In the genomic region with DNA sequence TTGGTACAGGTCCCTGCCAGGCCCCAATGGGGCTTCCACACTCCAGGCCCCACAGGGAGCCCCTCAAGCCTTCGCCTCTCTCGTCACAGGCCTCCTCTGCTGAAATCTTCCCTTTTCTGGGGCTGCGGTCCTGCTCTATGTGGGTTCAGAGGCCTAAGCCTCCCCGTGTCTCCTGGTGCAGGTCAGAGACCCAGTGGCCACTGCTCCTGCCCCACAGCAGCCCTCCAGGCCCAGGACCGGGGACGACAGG, we compare ENCODE assay signal across 9 cellular contexts. TPM values are rescaled to one million over a fixed set of nuclear protein-coding genes. Genes with fewer than 3 reads are reported as not detected.
DNase-seq lines count a peak whose midpoint lies in the region; ATAC-seq and TF ChIP-seq lines count a peak whose summit lies in the region.
"Had no signal": no experiment of that assay in that cellular context is flagged by ENCODE, and none has a peak within 500 bp of the region (broad histone marks: within the 10 kb centered on the region; RNA-seq: fewer than 3 reads in every experiment).

No MANE protein-coding gene starts in this region.

- no peak for DNase-seq in CD4-positive, CD25-positive, alpha-beta regulatory T cell
- no peak for DNase-seq in IMR-90
- DNase-seq in ovary = no peak
- DNase-seq in GM20000 (ENCODE audit: low spot score) = no peak
- DNase-seq in Ammon's horn (ENCODE audit: low spot score) = no peak
- DNase-seq in COR-L47 (lab: John Stamatoyannopoulos, UW) = no peak
- DNase-seq in mucosa of gallbladder (ENCODE audit: low spot score) = no peak
- DNase-seq: DMS79 had no signal

- no peak overlapping the region for H3K56ac ChIP-seq in IMR-90 (ENCODE audit: extremely low read depth, insufficient read depth, low read length)

- no peak for TF ChIP-seq EP300 in ovary (IDR thresholded peaks at IDR 0.05)

- H4K8ac ChIP-seq in IMR-90 (ENCODE audit: low read depth in 2 of 2, low read length in 2 of 2) = peak overlapping the region; percentile 49 to 84

- peak overlapping the region; percentile 79 for H3K27ac ChIP-seq in CD4-positive, CD25-positive, alpha-beta regulatory T cell (ENCODE audit: insufficient read depth, low read length, poor library complexity, severe bottlenecking)
- no peak overlapping the region for H3K27ac ChIP-seq in IMR-90 (ENCODE audit: insufficient read depth, low read length)
- H3K27ac ChIP-seq in duodenal mucosa (ENCODE audit: low read depth, low read length) = peak overlapping the region; percentile 75
- peak overlapping the region; percentile 84 to 94 for H3K27ac ChIP-seq in ovary

- peaks cover 42% of the 10 kb centered on the region for H3K4me1 ChIP-seq in CD4-positive, CD25-positive, alpha-beta regulatory T cell (ENCODE audit: control insufficient read depth, insufficient read depth, low read length, poor library complexity, severe bottlenecking)
- peaks cover 13% of the 10 kb centered on the region for H3K4me1 ChIP-seq in IMR-90 (ENCODE audit: control insufficient read depth, insufficient read depth, low read length)
- peaks cover 21 to 23% of the 10 kb centered on the region in 2 donors for H3K4me1 ChIP-seq in duodenal mucosa (ENCODE audit: control insufficient read depth in 1 of 2, insufficient read depth in 2 of 2, low read length in 2 of 2)
- H3K4me1 ChIP-seq in ovary (ENCODE audit: insufficient read depth) = peaks cover 26% of the 10 kb centered on the region

- H4K5ac ChIP-seq in IMR-90 (ENCODE audit: low read depth, low read length) = peak overlapping the region; percentile 70

- CTCF ChIA-PET in IMR-90 (lab: Yijun Ruan, JAX) = no interaction called here

- H2BK5ac ChIP-seq in IMR-90 (ENCODE audit: low read depth, low read length, poor library complexity, severe bottlenecking) = no peak overlapping the region

- H4K91ac ChIP-seq in IMR-90 (ENCODE audit: insufficient read depth, low read depth, low read length) = 0 out of 2 replicates have a peak overlapping the region, but pooled peaks have one; percentile 26

- H2AK5ac ChIP-seq in IMR-90 (ENCODE audit: low read depth, low read length) = no peak overlapping the region; the same call in 1 of the 2 replicates

- peak overlapping the region; percentile 70 for H2AK9ac ChIP-seq in IMR-90 (replicated peaks; ENCODE audit: low read depth, low read length, poor library complexity)

- H2BK20ac ChIP-seq in IMR-90 (ENCODE audit: low read depth, low read length) = peak overlapping the region; percentile 40; the same call in 1 of the 2 replicates

- H3K9me1 ChIP-seq in IMR-90 (ENCODE audit: insufficient read depth, low read length) = no peaks in the 10 kb centered on the region

- no peak for TF ChIP-seq CTCF in IMR-90 (conservative IDR thresholded peaks at IDR 0.05; ENCODE audit: low read depth, low read length)
- TF ChIP-seq CTCF in ovary (IDR thresholded peaks at IDR 0.05) = no peak
- no peak for TF ChIP-seq CTCF in GM20000 (IDR thresholded peaks at IDR 0.05; ENCODE audit: extremely low read depth, missing control alignments)

- no peak overlapping the region; the same call in 1 of the 2 replicates for H3K14ac ChIP-seq in IMR-90 (replicated peaks; ENCODE audit: low read depth, low read length)

- peak overlapping the region; percentile 87 for H2AFZ ChIP-seq in IMR-90 (replicated peaks; ENCODE audit: low read length, poor library complexity)

- H2BK15ac ChIP-seq in IMR-90 (ENCODE audit: low read depth, low read length) = peak overlapping the region; percentile 37; the same call in 1 of the 3 replicates

- in situ Hi-C loops in IMR-90 (cut with MboI; ENCODE audit: low sequenced_read_pairs) = no loop called here

- H3K79me1 ChIP-seq in IMR-90 (ENCODE audit: low read depth in 1 of 2, low read length in 2 of 2) = no peaks in the 10 kb centered on the region

- POLR2A ChIA-PET in IMR-90 (lab: Charles Lee; ENCODE audit: unreplicated experiment) = no interaction called here

- no peak for TF ChIP-seq RAD21 in IMR-90 (IDR thresholded peaks at IDR 0.05; ENCODE audit: low read length)

- TF ChIP-seq POLR2A in IMR-90 (IDR thresholded peaks at IDR 0.05; ENCODE audit: low read depth, low read length) (no peak), ovary (IDR thresholded peaks at IDR 0.05) (no peak)

- H3K23ac ChIP-seq in IMR-90 (ENCODE audit: low read depth, low read length) = no peak overlapping the region

- no peaks in the 10 kb centered on the region for H3K36me3 ChIP-seq in CD4-positive, CD25-positive, alpha-beta regulatory T cell (ENCODE audit: control insufficient read depth, insufficient read depth, low read length)
- H3K36me3 ChIP-seq in IMR-90 (ENCODE audit: control insufficient read depth, insufficient read depth, low read length) (no peaks in the 10 kb centered on the region), duodenal mucosa (ENCODE audit: control insufficient read depth in 1 of 2, insufficient read depth in 2 of 2, low read length in 2 of 2) (no peaks in the 10 kb centered on the region), ovary (no peaks in the 10 kb centered on the region)

- peak overlapping the region; percentile 86 to 94 (median 92) for H3K27ac Mint-ChIP-seq in CD4-positive, CD25-positive, alpha-beta regulatory T cell

- H2BK120ac ChIP-seq in IMR-90 (ENCODE audit: low read depth, low read length) = peak overlapping the region; percentile 61

- BruUV-seq in IMR-90 (replicated peaks; lab: Mats Ljungman, UMichigan) = no TSS peak

- intact Hi-C loops in IMR-90 (cut with micrococcal nuclease) = no loop called here
- intact Hi-C loops in ovary (cut with DNase I) = no loop called here

- H3K27me3 ChIP-seq in CD4-positive, CD25-positive, alpha-beta regulatory T cell (ENCODE audit: control insufficient read depth, insufficient read depth, low read length) = no peaks in the 10 kb centered on the region
- H3K27me3 ChIP-seq in IMR-90 (ENCODE audit: control insufficient read depth, insufficient read depth, low read length) (no peaks in the 10 kb centered on the region), duodenal mucosa (ENCODE audit: control insufficient read depth in 1 of 2, insufficient read depth in 2 of 2, low read length in 2 of 2) (no peaks in the 10 kb centered on the region), ovary (no peaks in the 10 kb centered on the region)

- peaks cover 0 to 1% (median 0%) of the 10 kb centered on the region in 7 donors for H3K9me3 Mint-ChIP-seq in CD4-positive, CD25-positive, alpha-beta regulatory T cell

- H3K4me2 ChIP-seq in IMR-90 (ENCODE audit: low read depth, low read length) = no peak overlapping the region

- no peak overlapping the region for H3K18ac ChIP-seq in IMR-90 (ENCODE audit: low read depth, low read length)

- dilution Hi-C loops in IMR-90 (cut with HindIII; ENCODE audit: low sequenced_read_pairs, unreplicated experiment) = no loop called here

- no peaks in the 10 kb centered on the region for H3K9me3 ChIP-seq in CD4-positive, CD25-positive, alpha-beta regulatory T cell (ENCODE audit: control insufficient read depth in 2 of 2, low read length in 2 of 2)
- H3K9me3 ChIP-seq in IMR-90 (ENCODE audit: control insufficient read depth, insufficient read depth, low read length) = no peaks in the 10 kb centered on the region
- no peaks in the 10 kb centered on the region for H3K9me3 ChIP-seq in duodenal mucosa (ENCODE audit: control insufficient read depth in 1 of 2, low read length in 2 of 2)
- H3K9me3 ChIP-seq in ovary = no peaks in the 10 kb centered on the region

- H3K4me3 ChIP-seq in CD4-positive, CD25-positive, alpha-beta regulatory T cell (ENCODE audit: low read depth, low read length) = peak overlapping the region; percentile 7
- H3K4me3 ChIP-seq in IMR-90 (ENCODE audit: insufficient read depth, low read depth, low read length) (no peak overlapping the region), duodenal mucosa (ENCODE audit: low read depth in 1 of 2, low read length in 2 of 2) (no peak overlapping the region), ovary (no peak overlapping the region)

- WGBS in IMR-90 (ENCODE audit: extremely low coverage in 2 of 2, insufficient read length in 1 of 2), 2 experiments = 77% methylated on average over 6 of the region's 6 CpGs; no CpG with 5 or more reads in 1 of the 2 experiments
- 74 to 80% (median 77%) methylated on average over 4 to 6 of the region's 6 CpGs for WGBS in ovary, 3 donors

- ATAC-seq in CD4-positive, CD25-positive, alpha-beta regulatory T cell (ENCODE audit: low read depth in 2 of 2) = no peak
- ATAC-seq in IMR-90 (ENCODE audit: low read depth) = no peak

- H3K4me3 Mint-ChIP-seq in CD4-positive, CD25-positive, alpha-beta regulatory T cell = peak overlapping the region; percentile 32 to 48 (median 42)

- H3K36me3 Mint-ChIP-seq in CD4-positive, CD25-positive, alpha-beta regulatory T cell = no peaks in the 10 kb centered on the region

- H3K4me1 Mint-ChIP-seq in CD4-positive, CD25-positive, alpha-beta regulatory T cell = peaks cover 8 to 69% (median 31%) of the 10 kb centered on the region in 4 donors

- peak overlapping the region; percentile 66 for H3K4ac ChIP-seq in IMR-90 (ENCODE audit: low read depth, low read length)

- H3K27me3 Mint-ChIP-seq in CD4-positive, CD25-positive, alpha-beta regulatory T cell = no peaks in the 10 kb centered on the region

- H3K9ac ChIP-seq in IMR-90 (ENCODE audit: low read depth, low read length) (no peak overlapping the region), duodenal mucosa (ENCODE audit: low read depth in 1 of 2, low read length in 2 of 2) (peak overlapping the region in 1 of 2 donors; percentile 38)

- no peaks in the 10 kb centered on the region for H4K20me1 ChIP-seq in IMR-90 (ENCODE audit: insufficient read depth, low read length)

RNA-seq across cellular contexts. Expression of gene IFITM3, which starts 5.9 kb away (rescaled TPM):
- 6.7 TPM for total RNA-seq in CD4-positive, CD25-positive, alpha-beta regulatory T cell
- 10 to 100 TPM in 2 of 4 donors, 1 to 10 TPM in 2; 3.5 to 94.8 (median 42.6) TPM for polyA plus RNA-seq in CD4-positive, CD25-positive, alpha-beta regulatory T cell
- 40.9 and 52.5 TPM in 2 replicates for total RNA-seq in IMR-90 (2012; rRNA removed)
- 906 and 1,008 TPM in 2 replicates for polyA plus RNA-seq in IMR-90 (2012; rRNA removed)
- 803 and 1,768 TPM in 2 replicates for polyA plus RNA-seq in IMR-90 (2012; cell fraction: cytosol; rRNA removed)
- polyA plus RNA-seq in IMR-90 (2012; cell fraction: nucleus; rRNA removed; ENCODE audit: low replicate concordance) = 153 and 347 TPM in 2 replicates
- total RNA-seq in ovary = 1,000 to 10,000 TPM in 2 of 7 donors, 100 to 1,000 TPM in 5; 150 to 1,394 (median 665) TPM
- 1,000 to 10,000 TPM in 1 of 2 donors, 100 to 1,000 TPM in 1; 506 to 1,096 TPM for polyA plus RNA-seq in ovary
- total RNA-seq in mucosa of gallbladder = 246 TPM

RNA-seq across cellular contexts. Expression of gene IFITM1, which starts 12.7 kb away (rescaled TPM):
- total RNA-seq in CD4-positive, CD25-positive, alpha-beta regulatory T cell = 320 TPM
- 1,000 to 10,000 TPM; 1,249 to 1,544 (median 1,415) TPM for polyA plus RNA-seq in CD4-positive, CD25-positive, alpha-beta regulatory T cell
- 14.4 and 24.2 TPM in 2 replicates for total RNA-seq in IMR-90 (2012; rRNA removed)
- polyA plus RNA-seq in IMR-90 (2012; rRNA removed) = 67.5 and 68.9 TPM in 2 replicates
- 54.7 and 163 TPM in 2 replicates for polyA plus RNA-seq in IMR-90 (2012; cell fraction: cytosol; rRNA removed)
- 25.1 and 28.0 TPM in 2 replicates for polyA plus RNA-seq in IMR-90 (2012; cell fraction: nucleus; rRNA removed; ENCODE audit: low replicate concordance)
- total RNA-seq in ovary = 100 to 1,000 TPM; 317 to 760 (median 496) TPM
- polyA plus RNA-seq in ovary = 100 to 1,000 TPM; 211 to 748 TPM
- 55.4 TPM for total RNA-seq in mucosa of gallbladder

RNA-seq across cellular contexts. Expression of gene IFITM2, which starts 18.9 kb away (rescaled TPM):
- 376 TPM for total RNA-seq in CD4-positive, CD25-positive, alpha-beta regulatory T cell
- polyA plus RNA-seq in CD4-positive, CD25-positive, alpha-beta regulatory T cell = 1,000 to 10,000 TPM; 1,701 to 2,097 (median 1,858) TPM
- 26.4 and 31.2 TPM in 2 replicates for total RNA-seq in IMR-90 (2012; rRNA removed)
- 564 and 600 TPM in 2 replicates for polyA plus RNA-seq in IMR-90 (2012; rRNA removed)
- polyA plus RNA-seq in IMR-90 (2012; cell fraction: cytosol; rRNA removed) = 588 and 1,067 TPM in 2 replicates
- 95.2 and 139 TPM in 2 replicates for polyA plus RNA-seq in IMR-90 (2012; cell fraction: nucleus; rRNA removed; ENCODE audit: low replicate concordance)
- total RNA-seq in ovary = 1,000 to 10,000 TPM in 1 of 7 donors, 100 to 1,000 TPM in 6; 207 to 1,149 (median 546) TPM
- polyA plus RNA-seq in ovary = 100 to 1,000 TPM; 306 to 616 TPM
- total RNA-seq in mucosa of gallbladder = 129 TPM

RNA-seq across cellular contexts. Expression of gene IFITM5, which starts 27.2 kb away (rescaled TPM):
- total RNA-seq in CD4-positive, CD25-positive, alpha-beta regulatory T cell = not detected
- polyA plus RNA-seq in CD4-positive, CD25-positive, alpha-beta regulatory T cell = not detected
- not detected in 2 replicates for total RNA-seq in IMR-90 (2012; rRNA removed)
- not detected in 2 replicates for polyA plus RNA-seq in IMR-90 (2012; rRNA removed)
- polyA plus RNA-seq in IMR-90 (2012; cell fraction: cytosol; rRNA removed) = not detected in 2 replicates
- polyA plus RNA-seq in IMR-90 (2012; cell fraction: nucleus; rRNA removed; ENCODE audit: low replicate concordance) = not detected in 2 replicates
- total RNA-seq in ovary = not detected
- not detected for polyA plus RNA-seq in ovary
- not detected for total RNA-seq in mucosa of gallbladder

RNA-seq across cellular contexts. Expression of gene PGGHG, which starts 37.6 kb away (rescaled TPM):
- 188 TPM for total RNA-seq in CD4-positive, CD25-positive, alpha-beta regulatory T cell
- polyA plus RNA-seq in CD4-positive, CD25-positive, alpha-beta regulatory T cell = 1 to 10 TPM; 1.5 to 2.9 (median 2.5) TPM
- 1.4 and 1.8 TPM in 2 replicates for total RNA-seq in IMR-90 (2012; rRNA removed)
- 16.2 and 17.0 TPM in 2 replicates for polyA plus RNA-seq in IMR-90 (2012; rRNA removed)
- 2.1 and 3.3 TPM in 2 replicates for polyA plus RNA-seq in IMR-90 (2012; cell fraction: cytosol; rRNA removed)
- 170 and 305 TPM in 2 replicates for polyA plus RNA-seq in IMR-90 (2012; cell fraction: nucleus; rRNA removed; ENCODE audit: low replicate concordance)
- 10 to 100 TPM in 4 of 7 donors, 1 to 10 TPM in 3; 3.3 to 21.3 (median 10.6) TPM for total RNA-seq in ovary
- polyA plus RNA-seq in ovary = 1 to 10 TPM in 1 of 2 donors, under 1 TPM in 1; 0.25 to 6.1 TPM
- 42.8 TPM for total RNA-seq in mucosa of gallbladder
